ENCODE assay signal across 21 cellular contexts in the genomic region with DNA sequence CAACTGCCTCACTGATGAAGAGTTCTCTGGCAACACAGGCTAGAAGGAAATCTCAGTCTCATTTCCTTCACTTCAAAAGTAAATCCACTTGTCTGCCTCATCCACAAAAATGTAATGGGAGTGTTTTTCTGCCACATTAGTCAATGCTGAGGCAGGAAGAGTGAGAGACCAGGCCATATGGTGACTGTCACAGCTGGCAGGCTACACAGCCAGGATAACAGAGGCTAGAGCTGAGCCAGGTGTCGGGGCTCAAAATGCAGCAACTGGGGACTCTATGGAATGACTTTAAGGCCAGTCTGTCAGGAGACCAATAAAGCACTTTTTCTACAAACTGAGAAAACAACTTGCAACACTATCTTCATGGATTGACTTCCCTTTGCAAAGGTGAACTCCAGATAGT.
"Had no signal": no experiment of that assay in that cellular context is flagged by ENCODE, and none has a peak within 500 bp of the region (broad histone marks: within the 10 kb centered on the region; RNA-seq: fewer than 3 reads in every experiment).

No MANE protein-coding gene starts in this region.

- H3K9me3 Mint-ChIP-seq: activated CD8-positive, alpha-beta T cell treated with anti-CD3 and anti-CD28 coated beads for 36 hours; activated T-helper 1 cell treated with anti-CD3 and anti-CD28 coated beads, Interleukin-12 subunit alpha, Interleukin-12 subunit beta, Interleukin-2, Interleukin-4 antibody, amounts not matched to agents 30 ng/mL and 10 ng/mL and 1 ng/mL, durations not matched to agents 14 hours and 24 hours and 36 hours; naive thymus-derived CD4-positive, alpha-beta T cell had no signal

- H3K4me3 Mint-ChIP-seq: activated CD8-positive, alpha-beta T cell treated with anti-CD3 and anti-CD28 coated beads for 36 hours; activated T-helper 1 cell treated with anti-CD3 and anti-CD28 coated beads, Interleukin-12 subunit alpha, Interleukin-12 subunit beta, Interleukin-2, Interleukin-4 antibody, amounts not matched to agents 30 ng/mL and 10 ng/mL and 1 ng/mL, durations not matched to agents 14 hours and 24 hours and 36 hours; naive thymus-derived CD4-positive, alpha-beta T cell; type B pancreatic cell had no signal

- H3K27ac Mint-ChIP-seq: activated CD8-positive, alpha-beta T cell treated with anti-CD3 and anti-CD28 coated beads for 36 hours; activated T-helper 1 cell treated with anti-CD3 and anti-CD28 coated beads, Interleukin-12 subunit alpha, Interleukin-12 subunit beta, Interleukin-2, Interleukin-4 antibody, amounts not matched to agents 30 ng/mL and 10 ng/mL and 1 ng/mL, durations not matched to agents 14 hours and 24 hours and 36 hours; progenitor cell of endocrine pancreas; type B pancreatic cell had no signal

- FAIRE-seq: frontal cortex had no signal

- ATAC-seq: activated CD8-positive, alpha-beta T cell treated with anti-CD3 and anti-CD28 coated beads for 36 hours; heart right ventricle; naive thymus-derived CD4-positive, alpha-beta T cell; right cardiac atrium had no signal

- H3K4me3 ChIP-seq: colonic mucosa, heart right ventricle, left ventricle myocardium inferior, spleen had no signal

- H3K27me3 ChIP-seq: colonic mucosa had no signal

- H3K27ac ChIP-seq: colonic mucosa, heart right ventricle, left ventricle myocardium inferior, spleen had no signal

- H3K27me3 Mint-ChIP-seq: activated CD8-positive, alpha-beta T cell treated with anti-CD3 and anti-CD28 coated beads for 36 hours; naive thymus-derived CD4-positive, alpha-beta T cell; progenitor cell of endocrine pancreas; type B pancreatic cell had no signal

- DNase-seq: activated CD4-positive, alpha-beta T cell treated with anti-CD3 and anti-CD28 coated beads for 4 hours; activated CD8-positive, alpha-beta memory T cell treated with anti-CD3 and anti-CD28 coated beads, Interleukin-2, amount 50 U/mL, for 48 hours; activated CD8-positive, alpha-beta T cell treated with anti-CD3 and anti-CD28 coated beads for 36 hours; activated naive CD4-positive, alpha-beta T cell; caudate nucleus; colonic mucosa; effector CD4-positive, alpha-beta T cell; heart right ventricle; islet precursor cell; left ventricle myocardium inferior; naive thymus-derived CD4-positive, alpha-beta T cell; nucleus accumbens; right cardiac atrium; spleen; stimulated activated CD4-positive, alpha-beta T cell treated with anti-CD3 and anti-CD28 coated beads, Interleukin-1b, Interleukin-23, amount 100 ng/mL, for 48 hours; stimulated activated naive CD4-positive, alpha-beta T cell treated with Interleukin-2 at 50 U/mL for 16 hours; T-helper 1 cell had no signal

- H3K4me1 ChIP-seq: colonic mucosa, heart right ventricle, left ventricle myocardium inferior had no signal

- H3K9me3 ChIP-seq: colonic mucosa, heart right ventricle, left ventricle myocardium inferior, spleen had no signal

- H3K36me3 ChIP-seq: colonic mucosa, heart right ventricle, left ventricle myocardium inferior, spleen had no signal
